Comparison of ENCODE assay signal across 7 cellular contexts in genomic region chr9:5186416-5187169, GRCh38. TPM values are rescaled to one million over a fixed set of nuclear protein-coding genes. Genes with fewer than 3 reads are reported as not detected.
DNase-seq lines count a peak whose midpoint lies in the region; ATAC-seq and TF ChIP-seq lines count a peak whose summit lies in the region.

No MANE protein-coding gene starts in this region.

- H3K4me3 ChIP-seq in MM.1S (ENCODE audit: low read length) (no peak overlapping the region), SU-DHL-6 (ENCODE audit: insufficient read depth, low read length, poor library complexity, severe bottlenecking) (no peak overlapping the region), astrocyte of the cerebellum (ENCODE audit: low read depth, low read length) (no peak overlapping the region), hepatocyte (no peak overlapping the region)

- no peaks in the 10 kb centered on the region for H3K4me1 ChIP-seq in MM.1S (ENCODE audit: low read length)
- H3K4me1 ChIP-seq in hepatocyte (ENCODE audit: insufficient read depth) = no peaks in the 10 kb centered on the region

- H3K4me2 ChIP-seq in MM.1S (ENCODE audit: low read depth, low read length) (peak overlapping the region; percentile 18; the same call in 1 of the 2 replicates), SU-DHL-6 (ENCODE audit: low read depth, low read length, poor library complexity, severe bottlenecking) (no peak overlapping the region), hepatocyte (no peak overlapping the region)

- no peak overlapping the region for H2AFZ ChIP-seq in MM.1S (ENCODE audit: low read length)
- H2AFZ ChIP-seq in SU-DHL-6 (ENCODE audit: low read depth, low read length, severe bottlenecking) = no peak overlapping the region
- no peak overlapping the region for H2AFZ ChIP-seq in hepatocyte

- in situ Hi-C loops in astrocyte of the cerebellum (cut with HindIII; ENCODE audit: low sequenced_read_pairs) = loop anchor here (10.0 kb wide), 1 partner anchor 258 kb away; no protein-coding TSS in a partner anchor

- H3K9me2 ChIP-seq in MM.1S (replicated peaks; ENCODE audit: insufficient read depth, low read length) (no peaks in the 10 kb centered on the region), SU-DHL-6 (replicated peaks; ENCODE audit: insufficient read depth, low read length) (no peaks in the 10 kb centered on the region), hepatocyte (replicated peaks; ENCODE audit: insufficient read depth) (no peaks in the 10 kb centered on the region)

- H3F3A ChIP-seq in MM.1S (ENCODE audit: insufficient read depth, low read length) = no peaks in the 10 kb centered on the region
- H3F3A ChIP-seq in SU-DHL-6 (ENCODE audit: insufficient read depth) = no peaks in the 10 kb centered on the region

- H3K27me3 ChIP-seq in MM.1S (replicated peaks; ENCODE audit: insufficient read depth, low read length) = no peaks in the 10 kb centered on the region
- H3K27me3 ChIP-seq in SU-DHL-6 (ENCODE audit: low read length) = no peaks in the 10 kb centered on the region
- H3K27me3 ChIP-seq in hepatocyte = no peaks in the 10 kb centered on the region

- DNase-seq in MM.1S (peak; percentile 74), astrocyte of the cerebellum (ENCODE audit: low read depth) (peak; percentile 57), hepatocyte (ENCODE audit: low spot score) (peak; percentile 73)
- DNase-seq in stimulated activated CD4-positive, alpha-beta T cell treated with anti-CD3 and anti-CD28 coated beads, Interleukin-12 subunit alpha, Interleukin-12 subunit beta, amount 100 ng/mL, for 48 hours (ENCODE audit: low read depth in 2 of 3, low spot score in 1 of 3) = peak; percentile 26 to 48 (median 29)

- H3K9me3 ChIP-seq in MM.1S (replicated peaks; ENCODE audit: insufficient read depth, low read length) (no peaks in the 10 kb centered on the region), SU-DHL-6 (ENCODE audit: insufficient read depth, low read length) (no peaks in the 10 kb centered on the region), hepatocyte (ENCODE audit: low read depth) (no peaks in the 10 kb centered on the region)

- no peak overlapping the region for H3K27ac ChIP-seq in MM.1S (ENCODE audit: low read length)
- no peak overlapping the region for H3K27ac ChIP-seq in SU-DHL-6 (ENCODE audit: low read depth, low read length)
- no peak overlapping the region for H3K27ac ChIP-seq in hepatocyte

- WGBS in hepatocyte (ENCODE audit: low lambda C conversion rate, missing lambda C conversion rate) = 42% methylated on average over 8 of the region's 8 CpGs

- H4K20me1 ChIP-seq in MM.1S (ENCODE audit: insufficient read depth, low read length) = no peaks in the 10 kb centered on the region
- H4K20me1 ChIP-seq in SU-DHL-6 (ENCODE audit: low read depth, low read length) = no peaks in the 10 kb centered on the region
- no peaks in the 10 kb centered on the region for H4K20me1 ChIP-seq in hepatocyte (ENCODE audit: insufficient read depth, poor library complexity, severe bottlenecking)

- H3K36me3 ChIP-seq in MM.1S (replicated peaks; ENCODE audit: insufficient read depth, low read length) (no peaks in the 10 kb centered on the region), SU-DHL-6 (ENCODE audit: low read length) (no peaks in the 10 kb centered on the region), hepatocyte (replicated peaks; ENCODE audit: insufficient read depth, low read depth) (no peaks in the 10 kb centered on the region)

- TF ChIP-seq CTCF in GM12874 (IDR thresholded peaks at IDR 0.05; ENCODE audit: insufficient read depth, low read depth, low read length) (peak; percentile 28; the same call in 1 of the 2 replicates), MM.1S (IDR thresholded peaks at IDR 0.05; ENCODE audit: low read length) (peak; percentile 85), SU-DHL-6 (IDR thresholded peaks at IDR 0.05; ENCODE audit: insufficient read depth, low read length, poor library complexity, severe bottlenecking) (peak; percentile 69), astrocyte of the cerebellum (IDR thresholded peaks at IDR 0.05; ENCODE audit: low read depth, low read length, missing control alignments) (peak; percentile 75), hepatocyte (IDR thresholded peaks at IDR 0.05; ENCODE audit: poor library complexity) (peak; percentile 72)

- no peak overlapping the region for H3K9ac ChIP-seq in MM.1S (ENCODE audit: low read length)
- H3K9ac ChIP-seq in SU-DHL-6 (ENCODE audit: low read length) = no peak overlapping the region

- H3K79me2 ChIP-seq in MM.1S (ENCODE audit: low read length) (no peaks in the 10 kb centered on the region), SU-DHL-6 (ENCODE audit: insufficient read depth, low read length) (no peaks in the 10 kb centered on the region), hepatocyte (no peaks in the 10 kb centered on the region)

- no peak for ATAC-seq in HG03521 (IDR thresholded peaks at IDR 0.05; ENCODE audit: unreplicated experiment)

RNA-seq across cellular contexts. Expression of gene INSL6, which starts 1.2 kb away (rescaled TPM):
- not detected in 2 replicates for total RNA-seq in hepatocyte
- polyA plus RNA-seq in hepatocyte = 0.41 and 0.52 TPM in 2 replicates

RNA-seq across cellular contexts. Expression of gene INSL4, which starts 44.6 kb away (rescaled TPM):
- 0.13 TPM in 1 of 2 replicates, not detected in the other for total RNA-seq in hepatocyte
- 0.38 and 0.68 TPM in 2 replicates for polyA plus RNA-seq in hepatocyte

Comparison
In these comparisons a context has a peak if more than half of its experiments do, and no peak if none do; other contexts are left out.
1. CTCF ChIP-seq: peak in every context shown above with its lines; median percentile 85 in MM.1S; 75 in astrocyte of the cerebellum; 72 in hepatocyte; 69 in SU-DHL-6; 28 in GM12874.